1 cellular context compared by ENCODE assay signal in the genomic region with DNA sequence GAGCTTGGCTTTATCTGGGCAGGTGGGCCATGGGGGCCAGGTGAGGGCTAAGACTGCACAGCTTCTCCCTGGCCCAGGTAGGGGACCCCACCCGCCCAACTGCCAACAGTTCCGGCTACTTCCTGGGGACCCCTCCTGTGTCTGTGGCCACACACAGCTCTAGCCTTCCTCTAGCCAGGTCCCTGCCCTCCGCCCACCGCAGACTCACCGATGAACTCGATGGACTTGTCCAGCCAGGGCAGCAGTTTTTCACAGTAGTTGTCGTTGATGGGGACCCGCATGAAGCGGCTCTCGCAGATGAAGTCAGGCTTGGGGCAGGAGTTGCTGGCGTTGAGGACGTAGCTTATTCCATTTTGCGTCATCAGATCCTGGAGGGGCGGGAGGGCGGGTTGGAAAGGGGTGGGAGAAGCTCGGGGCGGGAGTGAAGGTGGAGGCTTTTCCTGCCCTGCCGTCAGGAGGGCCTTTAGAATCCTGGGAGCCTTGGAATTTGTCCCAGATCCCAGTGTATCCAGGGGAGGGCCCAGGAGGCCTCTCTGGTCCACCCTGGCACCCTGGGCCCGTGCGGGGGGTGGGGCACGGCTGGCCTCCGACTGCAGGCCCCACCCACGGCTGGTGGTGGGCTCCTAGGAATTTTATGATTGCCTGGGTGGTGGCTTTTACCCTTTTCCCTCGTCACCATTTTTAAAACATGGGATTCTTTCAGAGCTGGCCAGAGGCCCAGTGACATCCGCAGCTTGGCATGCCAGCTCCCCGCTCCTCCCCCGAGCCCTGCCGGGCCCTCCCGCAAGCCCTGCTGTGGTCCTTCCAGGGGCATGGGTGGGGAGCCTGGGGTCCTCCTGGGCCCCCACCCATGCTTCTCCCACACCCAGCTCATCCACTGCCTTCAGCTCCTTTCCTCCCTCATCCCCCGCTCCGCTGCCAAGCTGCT.
TF ChIP-seq lines count a peak whose summit lies in the region.

No MANE protein-coding gene starts in this region.

TF ChIP-seq in GM23338, 12 proteins besides CTCF, POLR2A, EP300 and RAD21:
- TF ChIP-seq, protein P1, sequence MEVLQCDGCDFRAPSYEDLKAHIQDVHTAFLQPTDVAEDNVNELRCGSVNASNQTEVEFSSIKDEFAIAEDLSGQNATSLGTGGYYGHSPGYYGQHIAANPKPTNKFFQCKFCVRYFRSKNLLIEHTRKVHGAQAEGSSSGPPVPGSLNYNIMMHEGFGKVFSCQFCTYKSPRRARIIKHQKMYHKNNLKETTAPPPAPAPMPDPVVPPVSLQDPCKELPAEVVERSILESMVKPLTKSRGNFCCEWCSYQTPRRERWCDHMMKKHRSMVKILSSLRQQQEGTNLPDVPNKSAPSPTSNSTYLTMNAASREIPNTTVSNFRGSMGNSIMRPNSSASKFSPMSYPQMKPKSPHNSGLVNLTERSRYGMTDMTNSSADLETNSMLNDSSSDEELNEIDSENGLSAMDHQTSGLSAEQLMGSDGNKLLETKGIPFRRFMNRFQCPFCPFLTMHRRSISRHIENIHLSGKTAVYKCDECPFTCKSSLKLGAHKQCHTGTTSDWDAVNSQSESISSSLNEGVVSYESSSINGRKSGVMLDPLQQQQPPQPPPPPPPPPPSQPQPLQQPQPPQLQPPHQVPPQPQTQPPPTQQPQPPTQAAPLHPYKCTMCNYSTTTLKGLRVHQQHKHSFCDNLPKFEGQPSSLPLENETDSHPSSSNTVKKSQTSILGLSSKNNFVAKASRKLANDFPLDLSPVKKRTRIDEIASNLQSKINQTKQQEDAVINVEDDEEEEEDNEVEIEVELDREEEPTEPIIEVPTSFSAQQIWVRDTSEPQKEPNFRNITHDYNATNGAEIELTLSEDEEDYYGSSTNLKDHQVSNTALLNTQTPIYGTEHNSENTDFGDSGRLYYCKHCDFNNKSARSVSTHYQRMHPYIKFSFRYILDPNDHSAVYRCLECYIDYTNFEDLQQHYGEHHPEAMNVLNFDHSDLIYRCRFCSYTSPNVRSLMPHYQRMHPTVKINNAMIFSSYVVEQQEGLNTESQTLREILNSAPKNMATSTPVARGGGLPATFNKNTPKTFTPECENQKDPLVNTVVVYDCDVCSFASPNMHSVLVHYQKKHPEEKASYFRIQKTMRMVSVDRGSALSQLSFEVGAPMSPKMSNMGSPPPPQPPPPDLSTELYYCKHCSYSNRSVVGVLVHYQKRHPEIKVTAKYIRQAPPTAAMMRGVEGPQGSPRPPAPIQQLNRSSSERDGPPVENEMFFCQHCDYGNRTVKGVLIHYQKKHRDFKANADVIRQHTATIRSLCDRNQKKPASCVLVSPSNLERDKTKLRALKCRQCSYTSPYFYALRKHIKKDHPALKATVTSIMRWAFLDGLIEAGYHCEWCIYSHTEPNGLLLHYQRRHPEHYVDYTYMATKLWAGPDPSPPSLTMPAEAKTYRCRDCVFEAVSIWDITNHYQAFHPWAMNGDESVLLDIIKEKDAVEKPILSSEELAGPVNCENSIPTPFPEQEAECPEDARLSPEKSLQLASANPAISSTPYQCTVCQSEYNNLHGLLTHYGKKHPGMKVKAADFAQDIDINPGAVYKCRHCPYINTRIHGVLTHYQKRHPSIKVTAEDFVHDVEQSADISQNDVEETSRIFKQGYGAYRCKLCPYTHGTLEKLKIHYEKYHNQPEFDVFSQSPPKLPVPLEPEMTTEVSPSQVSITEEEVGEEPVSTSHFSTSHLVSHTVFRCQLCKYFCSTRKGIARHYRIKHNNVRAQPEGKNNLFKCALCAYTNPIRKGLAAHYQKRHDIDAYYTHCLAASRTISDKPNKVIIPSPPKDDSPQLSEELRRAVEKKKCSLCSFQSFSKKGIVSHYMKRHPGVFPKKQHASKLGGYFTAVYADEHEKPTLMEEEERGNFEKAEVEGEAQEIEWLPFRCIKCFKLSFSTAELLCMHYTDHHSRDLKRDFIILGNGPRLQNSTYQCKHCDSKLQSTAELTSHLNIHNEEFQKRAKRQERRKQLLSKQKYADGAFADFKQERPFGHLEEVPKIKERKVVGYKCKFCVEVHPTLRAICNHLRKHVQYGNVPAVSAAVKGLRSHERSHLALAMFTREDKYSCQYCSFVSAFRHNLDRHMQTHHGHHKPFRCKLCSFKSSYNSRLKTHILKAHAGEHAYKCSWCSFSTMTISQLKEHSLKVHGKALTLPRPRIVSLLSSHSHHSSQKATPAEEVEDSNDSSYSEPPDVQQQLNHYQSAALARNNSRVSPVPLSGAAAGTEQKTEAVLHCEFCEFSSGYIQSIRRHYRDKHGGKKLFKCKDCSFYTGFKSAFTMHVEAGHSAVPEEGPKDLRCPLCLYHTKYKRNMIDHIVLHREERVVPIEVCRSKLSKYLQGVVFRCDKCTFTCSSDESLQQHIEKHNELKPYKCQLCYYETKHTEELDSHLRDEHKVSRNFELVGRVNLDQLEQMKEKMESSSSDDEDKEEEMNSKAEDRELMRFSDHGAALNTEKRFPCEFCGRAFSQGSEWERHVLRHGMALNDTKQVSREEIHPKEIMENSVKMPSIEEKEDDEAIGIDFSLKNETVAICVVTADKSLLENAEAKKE (CRISPR knock-in tag; IDR thresholded peaks at IDR 0.05), result no peak
- TF ChIP-seq STAT1 (IDR thresholded peaks at IDR 0.05; ENCODE audit: unreplicated experiment) (no peak), JUNB (IDR thresholded peaks at IDR 0.05; ENCODE audit: unreplicated experiment) (no peak), CREB1 (CRISPR knock-in tag; IDR thresholded peaks at IDR 0.05; ENCODE audit: low read depth) (no peak), POLR2AphosphoS5 (IDR thresholded peaks at IDR 0.05; ENCODE audit: low read depth) (no peak), EZH2phosphoT487 (IDR thresholded peaks at IDR 0.05; ENCODE audit: unreplicated experiment) (no peak), ZNF114 (CRISPR knock-in tag; IDR thresholded peaks at IDR 0.05) (no peak), ZNF331 (CRISPR knock-in tag; IDR thresholded peaks at IDR 0.05; ENCODE audit: low read depth) (no peak), NANOG (IDR thresholded peaks at IDR 0.05; ENCODE audit: borderline replicate concordance) (no peak), EZH2 (IDR thresholded peaks at IDR 0.05; ENCODE audit: low read depth, unreplicated experiment) (no peak)
- TF ChIP-seq, protein P2, sequence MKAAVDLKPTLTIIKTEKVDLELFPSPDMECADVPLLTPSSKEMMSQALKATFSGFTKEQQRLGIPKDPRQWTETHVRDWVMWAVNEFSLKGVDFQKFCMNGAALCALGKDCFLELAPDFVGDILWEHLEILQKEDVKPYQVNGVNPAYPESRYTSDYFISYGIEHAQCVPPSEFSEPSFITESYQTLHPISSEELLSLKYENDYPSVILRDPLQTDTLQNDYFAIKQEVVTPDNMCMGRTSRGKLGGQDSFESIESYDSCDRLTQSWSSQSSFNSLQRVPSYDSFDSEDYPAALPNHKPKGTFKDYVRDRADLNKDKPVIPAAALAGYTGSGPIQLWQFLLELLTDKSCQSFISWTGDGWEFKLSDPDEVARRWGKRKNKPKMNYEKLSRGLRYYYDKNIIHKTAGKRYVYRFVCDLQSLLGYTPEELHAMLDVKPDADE (IDR thresholded peaks at IDR 0.05), result no peak
- TF ChIP-seq, protein P3, sequence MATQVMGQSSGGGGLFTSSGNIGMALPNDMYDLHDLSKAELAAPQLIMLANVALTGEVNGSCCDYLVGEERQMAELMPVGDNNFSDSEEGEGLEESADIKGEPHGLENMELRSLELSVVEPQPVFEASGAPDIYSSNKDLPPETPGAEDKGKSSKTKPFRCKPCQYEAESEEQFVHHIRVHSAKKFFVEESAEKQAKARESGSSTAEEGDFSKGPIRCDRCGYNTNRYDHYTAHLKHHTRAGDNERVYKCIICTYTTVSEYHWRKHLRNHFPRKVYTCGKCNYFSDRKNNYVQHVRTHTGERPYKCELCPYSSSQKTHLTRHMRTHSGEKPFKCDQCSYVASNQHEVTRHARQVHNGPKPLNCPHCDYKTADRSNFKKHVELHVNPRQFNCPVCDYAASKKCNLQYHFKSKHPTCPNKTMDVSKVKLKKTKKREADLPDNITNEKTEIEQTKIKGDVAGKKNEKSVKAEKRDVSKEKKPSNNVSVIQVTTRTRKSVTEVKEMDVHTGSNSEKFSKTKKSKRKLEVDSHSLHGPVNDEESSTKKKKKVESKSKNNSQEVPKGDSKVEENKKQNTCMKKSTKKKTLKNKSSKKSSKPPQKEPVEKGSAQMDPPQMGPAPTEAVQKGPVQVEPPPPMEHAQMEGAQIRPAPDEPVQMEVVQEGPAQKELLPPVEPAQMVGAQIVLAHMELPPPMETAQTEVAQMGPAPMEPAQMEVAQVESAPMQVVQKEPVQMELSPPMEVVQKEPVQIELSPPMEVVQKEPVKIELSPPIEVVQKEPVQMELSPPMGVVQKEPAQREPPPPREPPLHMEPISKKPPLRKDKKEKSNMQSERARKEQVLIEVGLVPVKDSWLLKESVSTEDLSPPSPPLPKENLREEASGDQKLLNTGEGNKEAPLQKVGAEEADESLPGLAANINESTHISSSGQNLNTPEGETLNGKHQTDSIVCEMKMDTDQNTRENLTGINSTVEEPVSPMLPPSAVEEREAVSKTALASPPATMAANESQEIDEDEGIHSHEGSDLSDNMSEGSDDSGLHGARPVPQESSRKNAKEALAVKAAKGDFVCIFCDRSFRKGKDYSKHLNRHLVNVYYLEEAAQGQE (IDR thresholded peaks at IDR 0.05; ENCODE audit: unreplicated experiment), result no peak
